Comparison of ENCODE assay signal across 10 cellular contexts in the genomic region with DNA sequence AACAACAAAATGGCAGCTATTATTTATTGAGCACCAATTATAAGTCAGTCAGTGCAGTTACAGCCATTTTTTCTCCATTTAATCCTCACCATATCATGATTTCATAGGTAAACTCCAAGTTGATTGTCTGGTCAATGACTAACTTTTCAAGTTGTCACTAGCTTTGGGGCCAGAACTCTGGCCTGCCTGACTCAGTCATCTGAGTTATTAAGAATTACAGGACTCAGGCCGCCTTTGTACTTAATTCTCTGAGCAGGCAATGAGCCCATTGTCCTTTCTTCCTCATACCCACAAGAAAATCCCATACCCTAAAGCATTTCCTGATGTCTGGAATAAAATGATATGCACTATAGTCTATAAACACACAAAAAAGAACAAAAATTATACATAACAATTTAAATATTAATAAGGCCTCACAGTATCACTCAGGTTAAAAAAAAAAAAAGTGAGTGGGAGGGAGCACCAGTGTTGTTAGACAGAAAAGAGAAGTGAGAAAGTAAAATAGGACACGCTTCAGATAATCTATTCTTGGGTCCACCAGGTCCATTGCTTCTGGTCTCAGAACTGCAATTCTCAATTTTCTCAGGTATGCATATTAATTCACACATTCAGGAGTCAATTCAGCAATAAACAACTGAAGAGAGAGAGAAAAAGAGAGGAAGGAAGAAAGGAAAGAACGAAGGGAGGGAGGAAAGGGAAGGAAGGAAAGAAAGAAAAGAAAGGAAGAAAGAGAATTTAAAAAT.
DNase-seq lines count a peak whose midpoint lies in the region; ATAC-seq and TF ChIP-seq lines count a peak whose summit lies in the region.
"Had no signal": no experiment of that assay in that cellular context is flagged by ENCODE, and none has a peak within 500 bp of the region (broad histone marks: within the 10 kb centered on the region; RNA-seq: fewer than 3 reads in every experiment).

No MANE protein-coding gene starts in this region.

- H3K27me3 Mint-ChIP-seq in nephron progenitor cell (ENCODE audit: low read depth, poor library complexity): no peaks in the 10 kb centered on the region

- intact Hi-C loops in left lung (cut with DNase I): no loop called here

- peak overlapping the region; percentile 93 for H3K27ac Mint-ChIP-seq in nephron progenitor cell

- TF ChIP-seq CTCF in nephron progenitor cell (IDR thresholded peaks at IDR 0.05): no peak
- no peak for TF ChIP-seq CTCF in left lung (IDR thresholded peaks at IDR 0.05)
- no peak for TF ChIP-seq CTCF in foreskin fibroblast (IDR thresholded peaks at IDR 0.05; ENCODE audit: low read depth, low read length)

- peaks cover 2 to 19% of the 10 kb centered on the region in 2 donors for H3K4me1 ChIP-seq in left lung

- H3K27me3 ChIP-seq in left lung: no peaks in the 10 kb centered on the region
- H3K27me3 ChIP-seq: cardiac muscle cell had no signal

- peak; percentile 78 for ATAC-seq in GM19023 (IDR thresholded peaks at IDR 0.05; ENCODE audit: unreplicated experiment)
- ATAC-seq in HG02588 (IDR thresholded peaks at IDR 0.05; ENCODE audit: unreplicated experiment): peak; percentile 72
- ATAC-seq in left lung: no peak

- H3K36me3 ChIP-seq in left lung: peaks cover 0 to 4% of the 10 kb centered on the region in 2 donors
- H3K36me3 ChIP-seq: cardiac muscle cell had no signal

- no peaks in the 10 kb centered on the region for H3K9me3 Mint-ChIP-seq in nephron progenitor cell

- H3K27ac ChIP-seq in left lung: no peak overlapping the region
- H3K27ac ChIP-seq: cardiac muscle cell had no signal

- no peak overlapping the region for H3K4me3 Mint-ChIP-seq in nephron progenitor cell

- no peak overlapping the region for H3K4me3 ChIP-seq in left lung
- H3K4me3 ChIP-seq in foreskin fibroblast (ENCODE audit: low read depth in 1 of 2, low read length in 2 of 2): no peak overlapping the region
- H3K4me3 ChIP-seq: cardiac muscle cell had no signal

- no peaks in the 10 kb centered on the region for H3K9me3 ChIP-seq in left lung

- no peaks in the 10 kb centered on the region for H3K4me1 Mint-ChIP-seq in nephron progenitor cell

- DNase-seq in M059J (ENCODE audit: low read depth): peak; percentile 15
- no peak for DNase-seq in nephron progenitor cell
- DNase-seq in NCI-H2029 treated with DMSO at 0.1 percent for 48 hours (lab: John Stamatoyannopoulos, UW): no peak
- DNase-seq in hippocampal formation (lab: John Stamatoyannopoulos, UW): no peak
- no peak for DNase-seq in left lung
- DNase-seq in foreskin fibroblast: no peak
- DNase-seq: NCI-H187 had no signal

- peaks cover 4% of the 10 kb centered on the region for H3K36me3 Mint-ChIP-seq in nephron progenitor cell (ENCODE audit: low read depth)
